Comparison of ENCODE assay signal across 2 cellular contexts in genomic region chr2:240873098-240873788, GRCh38.
TF ChIP-seq lines count a peak whose summit lies in the region.

No MANE protein-coding gene starts in this region.

TF ChIP-seq in SK-N-SH, 30 proteins besides CTCF, POLR2A, EP300 and RAD21 (continued from another document):
- TF ChIP-seq IRF3 (IDR thresholded peaks at IDR 0.05; ENCODE audit: low read depth, low read length): no peak
- no peak for TF ChIP-seq YY1 (IDR thresholded peaks at IDR 0.05; ENCODE audit: low read depth)

TF ChIP-seq in SK-N-SH treated with all-trans-retinoic acid at 6 μM for 48 hours, 23 proteins besides CTCF, POLR2A, EP300 and RAD21 (continued from another document):
- TF ChIP-seq CSRNP3 (CRISPR knock-in tag; IDR thresholded peaks at IDR 0.05): no peak
- TF ChIP-seq PPARA (CRISPR knock-in tag; IDR thresholded peaks at IDR 0.05; ENCODE audit: borderline replicate concordance): no peak
- no peak for TF ChIP-seq POU6F1 (CRISPR knock-in tag; IDR thresholded peaks at IDR 0.05; ENCODE audit: borderline replicate concordance, low read depth)
- no peak for TF ChIP-seq ISL1 (CRISPR knock-in tag; IDR thresholded peaks at IDR 0.05)
- TF ChIP-seq TOX (CRISPR knock-in tag; IDR thresholded peaks at IDR 0.05; ENCODE audit: borderline replicate concordance): no peak
- no peak for TF ChIP-seq ZC3H10 (CRISPR knock-in tag; IDR thresholded peaks at IDR 0.05)
- TF ChIP-seq ESRRG (CRISPR knock-in tag; IDR thresholded peaks at IDR 0.05): no peak
- TF ChIP-seq CSDC2 (CRISPR knock-in tag; IDR thresholded peaks at IDR 0.05): no peak
- no peak for TF ChIP-seq TCF4 (CRISPR knock-in tag; IDR thresholded peaks at IDR 0.05; ENCODE audit: borderline replicate concordance)
- TF ChIP-seq ZNF8 (CRISPR knock-in tag; IDR thresholded peaks at IDR 0.05): no peak
- TF ChIP-seq TSHZ2 (CRISPR knock-in tag; IDR thresholded peaks at IDR 0.05): no peak
